In genomic region chr6:132698608-132699007, GRCh38 we compare ENCODE assay signal across 23 cellular contexts. TPM values are rescaled to one million over a fixed set of nuclear protein-coding genes. Genes with fewer than 3 reads are reported as not detected.
DNase-seq lines count a peak whose midpoint lies in the region; ATAC-seq and TF ChIP-seq lines count a peak whose summit lies in the region.
"Had no signal": no experiment of that assay in that cellular context is flagged by ENCODE, and none has a peak within 500 bp of the region (broad histone marks: within the 10 kb centered on the region; RNA-seq: fewer than 3 reads in every experiment).

No MANE protein-coding gene starts in this region.

- peaks cover 8 to 10% of the 10 kb centered on the region in 2 donors for H3K36me3 Mint-ChIP-seq in stimulated activated naive B cell treated with anti-CD40 and anti-IgM and Interleukin-4, amounts not matched to agents 10 μg/mL and 1 μg/mL and 100 μg/mL, for 72 hours

- peaks cover 14 to 26% of the 10 kb centered on the region in 2 donors for H3K27me3 Mint-ChIP-seq in stimulated activated naive B cell treated with anti-CD40 and anti-IgM and Interleukin-4, amounts not matched to agents 10 μg/mL and 1 μg/mL and 100 μg/mL, for 72 hours

- no peak overlapping the region for H3K27ac ChIP-seq in Peyer's patch
- H3K27ac ChIP-seq: 22Rv1, hepatocyte, upper lobe of left lung had no signal

- no peak overlapping the region for H3K27ac Mint-ChIP-seq in stimulated activated naive B cell treated with anti-CD40 and anti-IgM and Interleukin-4, amounts not matched to agents 10 μg/mL and 1 μg/mL and 100 μg/mL, for 72 hours
- H3K27ac Mint-ChIP-seq: activated B cell treated with CpG ODN at 0.5 μM for 24 hours; nephron progenitor cell; stimulated activated naive CD8-positive, alpha-beta T cell treated with anti-CD3 and anti-CD28 coated beads, Interleukin-15, Interleukin-2, amounts not matched to agents 100 ng/mL and 50 ng/mL, for 24 hours had no signal

- H3K36me3 ChIP-seq in Peyer's patch = no peaks in the 10 kb centered on the region
- H3K36me3 ChIP-seq: upper lobe of left lung had no signal

- ATAC-seq in HG02623 (IDR thresholded peaks at IDR 0.05; ENCODE audit: unreplicated experiment) (peak; percentile 73), HG03378 (IDR thresholded peaks at IDR 0.05; ENCODE audit: unreplicated experiment) (peak; percentile 71)
- peak; percentile 42 to 62 for ATAC-seq in stimulated activated naive B cell treated with anti-CD40 and anti-IgM and Interleukin-4, amounts not matched to agents 10 μg/mL and 1 μg/mL and 100 μg/mL, for 72 hours (replicated peaks)

- H3K9me3 ChIP-seq in Peyer's patch = peaks cover 0 to 7% (median 0%) of the 10 kb centered on the region in 4 donors

- no peak overlapping the region for H3K4me3 ChIP-seq in Peyer's patch
- H3K4me3 ChIP-seq: hepatocyte, upper lobe of left lung had no signal

- no peak for TF ChIP-seq CTCF in Peyer's patch (IDR thresholded peaks at IDR 0.05)

- TF ChIP-seq POLR2A in Peyer's patch (IDR thresholded peaks at IDR 0.05) = no peak

- H3K9me3 Mint-ChIP-seq in stimulated activated naive B cell treated with anti-CD40 and anti-IgM and Interleukin-4, amounts not matched to agents 10 μg/mL and 1 μg/mL and 100 μg/mL, for 72 hours = peaks cover 11 to 16% of the 10 kb centered on the region in 2 donors

- no peaks in the 10 kb centered on the region for H3K4me1 ChIP-seq in Peyer's patch

- DNase-seq in NOMO-1 treated with DMSO at 0.1 percent for 48 hours (lab: John Stamatoyannopoulos, UW; ENCODE audit: unreplicated experiment) = peak; percentile 29
- DNase-seq in NOMO-1 treated with dmso at 0.1 percent for 144 hours (lab: John Stamatoyannopoulos, UW; ENCODE audit: unreplicated experiment) = no peak
- no peak for DNase-seq in stimulated activated naive B cell treated with anti-CD40 and anti-IgM and Interleukin-4, amounts not matched to agents 10 μg/mL and 1 μg/mL and 100 μg/mL, for 72 hours
- DNase-seq in Peyer's patch = no peak
- no peak for DNase-seq in NCI-H345 (lab: John Stamatoyannopoulos, UW)
- DNase-seq in RKO (ENCODE audit: low spot score) = no peak
- DNase-seq: activated B cell treated with CpG ODN at 0.5 μM for 24 hours; aorta; cerebellar nuclear complex; KBM-7; kidney; mesendoderm; nephron progenitor cell; NK-92 treated with Interleukin-12 subunit alpha and Interleukin-12 subunit beta, amount 100 ng/mL, for 24 hours; Right ventricle myocardium superior; upper lobe of left lung had no signal

- H3K4me3 Mint-ChIP-seq in stimulated activated naive B cell treated with anti-CD40 and anti-IgM and Interleukin-4, amounts not matched to agents 10 μg/mL and 1 μg/mL and 100 μg/mL, for 72 hours = no peak overlapping the region
- H3K4me3 Mint-ChIP-seq: activated B cell treated with CpG ODN at 0.5 μM for 24 hours; nephron progenitor cell; stimulated activated naive CD8-positive, alpha-beta T cell treated with anti-CD3 and anti-CD28 coated beads, Interleukin-15, Interleukin-2, amounts not matched to agents 100 ng/mL and 50 ng/mL, for 24 hours had no signal

- H3K4me1 Mint-ChIP-seq in stimulated activated naive B cell treated with anti-CD40 and anti-IgM and Interleukin-4, amounts not matched to agents 10 μg/mL and 1 μg/mL and 100 μg/mL, for 72 hours = no peaks in the 10 kb centered on the region
- H3K4me1 Mint-ChIP-seq: activated B cell treated with CpG ODN at 0.5 μM for 24 hours, nephron progenitor cell had no signal

- H3K27me3 ChIP-seq in Peyer's patch = no peaks in the 10 kb centered on the region
- H3K27me3 ChIP-seq: hepatocyte, upper lobe of left lung had no signal

RNA-seq across cellular contexts. Expression of gene VNN1, which starts 15.2 kb away (rescaled TPM):
- 100 to 1,000 TPM in 2 of 4 donors, 10 to 100 TPM in 1, 1 to 10 TPM in 1; 4.1 to 296 (median 96.2) TPM for total RNA-seq in Peyer's patch
- total RNA-seq: activated CD8-positive, alpha-beta memory T cell treated with anti-CD3 and anti-CD28 coated beads for 36 hours had no signal

RNA-seq across cellular contexts. Expression of gene TAAR1, which starts 39.6 kb away (rescaled TPM):
- total RNA-seq in Peyer's patch = not detected
- total RNA-seq: activated B cell treated with CpG ODN at 0.5 μM for 24 hours; activated CD8-positive, alpha-beta memory T cell treated with anti-CD3 and anti-CD28 coated beads for 36 hours; aorta; hepatocyte; kidney; renal cortical epithelial cell; Right ventricle myocardium superior; upper lobe of left lung had no signal

RNA-seq across cellular contexts. Expression of gene VNN2, which starts 59.1 kb away (rescaled TPM):
- total RNA-seq in Peyer's patch = 10 to 100 TPM in 1 of 4 donors, 1 to 10 TPM in 1, under 1 TPM in 1, not detected in 1; 0.57 to 10.7 (median 1.1) TPM
